9 cellular contexts compared by ENCODE assay signal in genomic region chr7:137373507-137373906, GRCh38. TPM values are rescaled to one million over a fixed set of nuclear protein-coding genes. Genes with fewer than 3 reads are reported as not detected.
"Had no signal": no experiment of that assay in that cellular context is flagged by ENCODE, and none has a peak within 500 bp of the region (broad histone marks: within the 10 kb centered on the region; RNA-seq: fewer than 3 reads in every experiment).

No MANE protein-coding gene starts in this region.

- H3K4me3 ChIP-seq: GM23248, HAP-1, K562 had no signal

- H3K4me1 ChIP-seq: HAP-1 had no signal

- H3K9ac ChIP-seq: GM23248 had no signal

- H3K4me3 Mint-ChIP-seq: HFFc6 had no signal

- ATAC-seq: HCT116, K562 had no signal

- H3K9me3 ChIP-seq: HAP-1 had no signal

- H3K9me3 Mint-ChIP-seq: HFFc6 had no signal

- H3K27ac Mint-ChIP-seq: HFFc6 had no signal

- H3K36me3 ChIP-seq: HAP-1 had no signal

- H2AFZ ChIP-seq: GM23248 had no signal

- DNase-seq: GM23248, H7, HFFc6, IMR-90 had no signal

- H3K27ac ChIP-seq: GM23248 had no signal

- FAIRE-seq: HTR-8/SVneo, K562 had no signal

RNA-seq across cellular contexts. Expression of gene PTN, which starts 30.0 kb away (rescaled TPM):
- total RNA-seq: HT-29, K562 had no signal
- polyA plus RNA-seq: K562 had no signal
